In genomic region chr6:105600342-105601293, GRCh38 we compare ENCODE assay signal across 8 cellular contexts.
DNase-seq lines count a peak whose midpoint lies in the region; ATAC-seq, FAIRE-seq and TF ChIP-seq lines count a peak whose summit lies in the region.

No MANE protein-coding gene starts in this region.

- no TSS peak for BruUV-seq in K562 (replicated peaks; lab: Mats Ljungman, UMichigan)

- H3K4me1 Mint-ChIP-seq in activated T-cell treated with anti-CD3 and anti-CD28 coated beads, Interleukin-2, amount 50 U/mL, for 24 hours (ENCODE audit: low read depth): peaks cover 23% of the 10 kb centered on the region

- FAIRE-seq in K562 (lab: Jason Lieb, UNC) (no peak), keratinocyte (lab: Jason Lieb, UNC) (peak; percentile 76)

- intact Hi-C loops in K562 (cut with micrococcal nuclease): no loop called here

- H3K4me3 ChIP-seq in K562: no peak overlapping the region
- peak overlapping the region in 2 of 3 experiments; percentile 23 to 58 for H3K4me3 ChIP-seq in keratinocyte (ENCODE audit: control insufficient read depth in 2 of 3, extremely low read depth in 1 of 3, insufficient read depth in 2 of 3, low read depth in 1 of 3, low read length in 3 of 3)
- H3K4me3 ChIP-seq in tibial nerve: no peak overlapping the region

- no peaks in the 10 kb centered on the region for H3K36me3 Mint-ChIP-seq in activated T-cell treated with anti-CD3 and anti-CD28 coated beads, Interleukin-2, amount 50 U/mL, for 24 hours (ENCODE audit: low read depth)

- in situ Hi-C loops in K562 (cut with MboI): no loop called here

- no peak for TF ChIP-seq RAD21 in K562 (CRISPR knock-in tag; conservative IDR thresholded peaks at IDR 0.05 in 1 of 2, IDR thresholded peaks at IDR 0.05 in 1 of 2)

- H3K9ac ChIP-seq in K562 (ENCODE audit: insufficient read depth in 1 of 2, low read depth in 2 of 2, low read length in 2 of 2) (no peak overlapping the region), keratinocyte (ENCODE audit: control insufficient read depth, extremely low read depth, insufficient read depth, low read length) (peak overlapping the region; percentile 92)

- no peaks in the 10 kb centered on the region for H3K9me1 ChIP-seq in K562 (ENCODE audit: control insufficient read depth, insufficient read depth, low read length)
- no peaks in the 10 kb centered on the region for H3K9me1 ChIP-seq in keratinocyte (ENCODE audit: control insufficient read depth, extremely low read depth, insufficient read depth, low read length)

- H3K27me3 ChIP-seq in K562 (ENCODE audit: control insufficient read depth in 2 of 2, insufficient read depth in 2 of 2, low read length in 2 of 2): no peaks in the 10 kb centered on the region
- no peaks in the 10 kb centered on the region for H3K27me3 ChIP-seq in keratinocyte (ENCODE audit: control insufficient read depth, extremely low read depth, insufficient read depth, low read length)
- H3K27me3 ChIP-seq in tibial nerve: no peaks in the 10 kb centered on the region

- no peaks in the 10 kb centered on the region for H3K9me3 ChIP-seq in K562 (replicated peaks; ENCODE audit: control insufficient read depth, insufficient read depth, low read depth, low read length)
- H3K9me3 ChIP-seq in keratinocyte (ENCODE audit: control insufficient read depth, low read depth, low read length): no peaks in the 10 kb centered on the region
- no peaks in the 10 kb centered on the region for H3K9me3 ChIP-seq in tibial nerve

- DNase-seq in activated T-cell treated with anti-CD3 and anti-CD28 coated beads, Interleukin-2, amount 50 U/mL, for 24 hours: no peak
- DNase-seq in activated T-cell treated with anti-CD3 and anti-CD28 coated beads, Interleukin-2, amount 50 U/mL, for 48 hours: no peak
- no peak for DNase-seq in K562 (ENCODE audit: extremely low read depth in 1 of 4, low spot score in 3 of 4)
- DNase-seq in keratinocyte (ENCODE audit: low read depth, low spot score): no peak
- no peak for DNase-seq in tibial nerve (ENCODE audit: low spot score in 2 of 2)
- no peak for DNase-seq in omental fat pad (ENCODE audit: low spot score)
- DNase-seq in NCI-H2029 treated with DMSO at 0.1 percent for 48 hours (lab: John Stamatoyannopoulos, UW): no peak

- H3K9me3 Mint-ChIP-seq in activated T-cell treated with anti-CD3 and anti-CD28 coated beads, Interleukin-2, amount 50 U/mL, for 24 hours: no peaks in the 10 kb centered on the region

- H3K27ac ChIP-seq in K562 (ENCODE audit: extremely low read depth, low read depth, low read length): no peak overlapping the region
- H3K27ac ChIP-seq in keratinocyte (ENCODE audit: control insufficient read depth, insufficient read depth, low read length): peak overlapping the region; percentile 99
- H3K27ac ChIP-seq in tibial nerve: peak overlapping the region; percentile 46 to 92 (median 73)

- TF ChIP-seq EP300 in K562 (IDR thresholded peaks at IDR 0.05; ENCODE audit: low read length) (no peak), tibial nerve (IDR thresholded peaks at IDR 0.05) (no peak)

- dilution Hi-C loops in keratinocyte (cut with MboI; ENCODE audit: extremely low pct_ligation_motif_present, low sequenced_read_pairs): no loop called here

- H3K79me2 ChIP-seq in K562 (ENCODE audit: control insufficient read depth, insufficient read depth, low read length) (no peaks in the 10 kb centered on the region), keratinocyte (ENCODE audit: control insufficient read depth, insufficient read depth, low read length) (no peaks in the 10 kb centered on the region)

- H3K27me3 Mint-ChIP-seq in activated T-cell treated with anti-CD3 and anti-CD28 coated beads, Interleukin-2, amount 50 U/mL, for 24 hours: peaks cover 5% of the 10 kb centered on the region

- H3K4me1 ChIP-seq in K562 (replicated peaks in 1 of 2; ENCODE audit: control insufficient read depth in 2 of 2, insufficient read depth in 2 of 2, low read length in 2 of 2): peaks cover 0 to 9% of the 10 kb centered on the region in 2 experiments; a peak in 2 of 5 replicates
- H3K4me1 ChIP-seq in keratinocyte (ENCODE audit: control insufficient read depth, extremely low read depth, insufficient read depth, low read length): peaks cover 69% of the 10 kb centered on the region
- peaks cover 0 to 47% (median 13%) of the 10 kb centered on the region in 4 donors for H3K4me1 ChIP-seq in tibial nerve

- CTCF ChIA-PET in K562 (lab: Yijun Ruan, JAX; ENCODE audit: low intra/inter-chr PET ratio): no interaction called here

- H3K36me3 ChIP-seq in K562 (ENCODE audit: control insufficient read depth, insufficient read depth, low read length) (no peaks in the 10 kb centered on the region), keratinocyte (ENCODE audit: control insufficient read depth in 2 of 2, extremely low read depth in 1 of 2, insufficient read depth in 2 of 2, low read length in 2 of 2) (no peaks in the 10 kb centered on the region), tibial nerve (no peaks in the 10 kb centered on the region)

- no peak overlapping the region for H3K4me3 Mint-ChIP-seq in activated T-cell treated with anti-CD3 and anti-CD28 coated beads, Interleukin-2, amount 50 U/mL, for 24 hours

- ATAC-seq in K562 (no peak), omental fat pad (ENCODE audit: low FRiP score) (no peak), GM19455 (IDR thresholded peaks at IDR 0.05; ENCODE audit: unreplicated experiment) (no peak)

- H4K20me1 ChIP-seq in K562 (replicated peaks; ENCODE audit: control insufficient read depth, insufficient read depth, low read length): no peaks in the 10 kb centered on the region
- H4K20me1 ChIP-seq in keratinocyte (ENCODE audit: control insufficient read depth, extremely low read depth, insufficient read depth, low read length): no peaks in the 10 kb centered on the region

- TF ChIP-seq POLR2A in K562 (conservative IDR thresholded peaks at IDR 0.05) (no peak), tibial nerve (IDR thresholded peaks at IDR 0.05) (no peak)

- peak overlapping the region; percentile 84 for H3K27ac Mint-ChIP-seq in activated T-cell treated with anti-CD3 and anti-CD28 coated beads, Interleukin-2, amount 50 U/mL, for 24 hours

- 19% methylated on average over 9 of the region's 9 CpGs for WGBS in K562 (ENCODE audit: insufficient coverage, low coverage, missing lambda C conversion rate)
- 73 to 75% methylated on average over 9 of the region's 9 CpGs for WGBS in tibial nerve, 2 donors

- H2AFZ ChIP-seq in K562 (ENCODE audit: low read depth, low read length) (no peak overlapping the region), keratinocyte (ENCODE audit: control insufficient read depth, low read length) (no peak overlapping the region)

- TF ChIP-seq CTCF in K562 (IDR thresholded peaks at IDR 0.05 in 2 of 3, conservative IDR thresholded peaks at IDR 0.05 in 1 of 3; ENCODE audit: insufficient read depth in 2 of 3, low read depth in 1 of 3, low read length in 3 of 3) (no peak), keratinocyte (optimal IDR thresholded peaks at IDR 0.05 in 1 of 3, IDR thresholded peaks at IDR 0.05 in 1 of 3, conservative IDR thresholded peaks at IDR 0.05 in 1 of 3; ENCODE audit: extremely low read depth in 1 of 3, insufficient read depth in 2 of 3, low read length in 3 of 3) (no peak), tibial nerve (IDR thresholded peaks at IDR 0.05) (no peak), omental fat pad (IDR thresholded peaks at IDR 0.05) (no peak)

- no peak overlapping the region for H3K4me2 ChIP-seq in K562 (ENCODE audit: insufficient read depth, low read length)
- peak overlapping the region; percentile 83 for H3K4me2 ChIP-seq in keratinocyte (ENCODE audit: control insufficient read depth, extremely low read depth, insufficient read depth, low read depth, low read length)

- POLR2A ChIA-PET in K562 (lab: Yijun Ruan, JAX): no interaction called here

TF ChIP-seq in K562, 482 proteins besides CTCF, POLR2A, EP300 and RAD21 (continues in another document):
- TF ChIP-seq MEIS2 (IDR thresholded peaks at IDR 0.05; ENCODE audit: partially characterized antibody) (peak; percentile 15), CCAR2 (IDR thresholded peaks at IDR 0.05; ENCODE audit: low read depth, low read length) (no peak), ZNF134 (CRISPR knock-in tag; conservative IDR thresholded peaks at IDR 0.05) (peak; percentile 61; the same call in 1 of the 2 replicates), HDAC8 (tag; IDR thresholded peaks at IDR 0.05) (no peak), ELF1 (tag; IDR thresholded peaks at IDR 0.05) (no peak), RBM22 (IDR thresholded peaks at IDR 0.05; ENCODE audit: low read depth, low read length, poor library complexity, severe bottlenecking) (no peak), ATF4 (CRISPR knock-in tag; IDR thresholded peaks at IDR 0.05) (no peak), BRD4 (IDR thresholded peaks at IDR 0.05) (no peak)
- TF ChIP-seq, protein P1, sequence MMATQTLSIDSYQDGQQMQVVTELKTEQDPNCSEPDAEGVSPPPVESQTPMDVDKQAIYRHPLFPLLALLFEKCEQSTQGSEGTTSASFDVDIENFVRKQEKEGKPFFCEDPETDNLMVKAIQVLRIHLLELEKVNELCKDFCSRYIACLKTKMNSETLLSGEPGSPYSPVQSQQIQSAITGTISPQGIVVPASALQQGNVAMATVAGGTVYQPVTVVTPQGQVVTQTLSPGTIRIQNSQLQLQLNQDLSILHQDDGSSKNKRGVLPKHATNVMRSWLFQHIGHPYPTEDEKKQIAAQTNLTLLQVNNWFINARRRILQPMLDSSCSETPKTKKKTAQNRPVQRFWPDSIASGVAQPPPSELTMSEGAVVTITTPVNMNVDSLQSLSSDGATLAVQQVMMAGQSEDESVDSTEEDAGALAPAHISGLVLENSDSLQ (IDR thresholded peaks at IDR 0.05): 0 out of 2 replicates have a peak, but pooled peaks have one; percentile 8
- TF ChIP-seq, protein P2, sequence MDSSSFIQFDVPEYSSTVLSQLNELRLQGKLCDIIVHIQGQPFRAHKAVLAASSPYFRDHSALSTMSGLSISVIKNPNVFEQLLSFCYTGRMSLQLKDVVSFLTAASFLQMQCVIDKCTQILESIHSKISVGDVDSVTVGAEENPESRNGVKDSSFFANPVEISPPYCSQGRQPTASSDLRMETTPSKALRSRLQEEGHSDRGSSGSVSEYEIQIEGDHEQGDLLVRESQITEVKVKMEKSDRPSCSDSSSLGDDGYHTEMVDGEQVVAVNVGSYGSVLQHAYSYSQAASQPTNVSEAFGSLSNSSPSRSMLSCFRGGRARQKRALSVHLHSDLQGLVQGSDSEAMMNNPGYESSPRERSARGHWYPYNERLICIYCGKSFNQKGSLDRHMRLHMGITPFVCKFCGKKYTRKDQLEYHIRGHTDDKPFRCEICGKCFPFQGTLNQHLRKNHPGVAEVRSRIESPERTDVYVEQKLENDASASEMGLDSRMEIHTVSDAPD (CRISPR knock-in tag; IDR thresholded peaks at IDR 0.05): no peak

Comparison
In these comparisons a context has a peak if more than half of its experiments do, and no peak if none do; other contexts are left out.
1. H3K4me3 ChIP-seq: peak in keratinocyte (2 of 3); none in K562 (single experiment) and tibial nerve (0 of 4).